ENCODE assay signal across 14 cellular contexts in the genomic region with DNA sequence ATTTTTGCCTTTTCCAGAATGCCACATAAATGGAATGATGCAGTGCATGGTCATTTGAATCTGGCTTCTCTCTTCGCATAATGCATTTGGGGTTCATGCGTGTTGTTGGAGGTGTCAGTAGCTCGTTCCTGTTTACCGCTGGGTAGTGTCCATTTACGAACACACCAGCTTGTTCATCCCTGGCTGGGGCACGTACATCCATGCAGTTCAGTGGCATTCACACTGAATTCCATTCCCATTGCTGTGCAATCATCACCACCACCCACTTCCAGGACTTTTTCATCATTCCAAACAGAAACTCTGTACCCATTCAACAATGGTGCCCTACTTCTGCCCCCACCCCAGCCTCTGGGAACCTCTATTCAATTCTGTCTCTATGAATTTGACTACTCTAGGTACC. TPM values are rescaled to one million over a fixed set of nuclear protein-coding genes. Genes with fewer than 3 reads are reported as not detected.
"Had no signal": no experiment of that assay in that cellular context is flagged by ENCODE, and none has a peak within 500 bp of the region (broad histone marks: within the 10 kb centered on the region; RNA-seq: fewer than 3 reads in every experiment).

No MANE protein-coding gene starts in this region.

- H3K79me2 ChIP-seq: hepatocyte had no signal

- DNase-seq: activated CD4-positive, alpha-beta T cell treated with anti-CD3 and anti-CD28 coated beads, Interleukin-2, amount 50 U/mL, for 1 hour; activated naive CD4-positive, alpha-beta T cell treated with anti-CD3 and anti-CD28 coated beads, Interleukin-2, amount 10 ng/mL, durations not matched to agents 7 days and 5 days; adrenal gland; effector CD4-positive, alpha-beta T cell; kidney glomerular epithelial cell; pancreas; T-helper 17 cell; thyroid gland had no signal

- H3K27ac ChIP-seq: adrenal gland, gastroesophageal sphincter, hepatocyte, pancreas, thyroid gland had no signal

- H3K4me1 ChIP-seq: adrenal gland, pancreas, thyroid gland had no signal

- H3K9me3 ChIP-seq: adrenal gland, gastroesophageal sphincter, pancreas, thyroid gland had no signal

- H3K27me3 ChIP-seq: adrenal gland, pancreas, thyroid gland had no signal

- ATAC-seq: gastroesophageal sphincter, pancreas, T-helper 17 cell had no signal

- H3K4me3 ChIP-seq: adrenal gland, gastroesophageal sphincter, hepatocyte, pancreas, thyroid gland had no signal

- H3K4me2 ChIP-seq: hepatocyte had no signal

- H2AFZ ChIP-seq: hepatocyte had no signal

- H3K36me3 ChIP-seq: adrenal gland, gastroesophageal sphincter, pancreas, thyroid gland had no signal

RNA-seq across cellular contexts. Expression of gene CIDEA, which starts 14.7 kb away (rescaled TPM):
- total RNA-seq: activated T-helper 2 cell treated with anti-CD3 and anti-CD28 coated beads, Interferon-gamma antibody, Interleukin-2, Interleukin-4, amounts not matched to agents 10 μg/mL and 5 μg/mL and 100 μg/mL, durations not matched to agents 14 hours and 24 hours and 36 hours; hepatocyte; liver; T-helper 17 cell had no signal
- polyA plus RNA-seq: endothelial cell of umbilical vein, hepatocyte, liver, neural cell had no signal
